ENCODE assay signal across 8 cellular contexts in genomic region chr10:43648083-43648391, GRCh38. TPM values are rescaled to one million over a fixed set of nuclear protein-coding genes. Genes with fewer than 3 reads are reported as not detected.
A peak's percentile ranks its signal among the peaks of the same experiment; 100 is the strongest.
DNase-seq lines count a peak whose midpoint lies in the region; ATAC-seq and TF ChIP-seq lines count a peak whose summit lies in the region.

No MANE protein-coding gene starts in this region.

- ATAC-seq in GM18861 (IDR thresholded peaks at IDR 0.05; ENCODE audit: unreplicated experiment), result no peak

- H3K4me3 ChIP-seq in H7 (ENCODE audit: insufficient read depth, low read depth, low read length), result peak overlapping the region; percentile 67
- H3K4me3 ChIP-seq in foreskin fibroblast (ENCODE audit: low read depth in 1 of 2, low read length in 2 of 2), result peak overlapping the region; percentile 61 to 67
- peak overlapping the region; percentile 61 to 90 (median 70) for H3K4me3 ChIP-seq in skin epidermis

- peaks cover 14% of the 10 kb centered on the region for H3K27me3 ChIP-seq in H7 (ENCODE audit: control insufficient read depth, insufficient read depth, low read length)

- DNase-seq in H7 (no peak), SK-N-DZ (ENCODE audit: low spot score) (peak; percentile 47), foreskin fibroblast (no peak), mucosa of gallbladder (ENCODE audit: low spot score) (no peak), NCI-H748 (lab: John Stamatoyannopoulos, UW; ENCODE audit: unreplicated experiment) (no peak)
- DNase-seq in activated effector memory CD4-positive, alpha-beta T cell treated with Interleukin-2 at 50 U/mL for 16 hours, result no peak

- H3K27ac ChIP-seq in skin epidermis, result peak overlapping the region; percentile 78 to 94 (median 88)

- H3K36me3 ChIP-seq in H7 (replicated peaks; ENCODE audit: control insufficient read depth, insufficient read depth, low read length), result peaks cover 15% of the 10 kb centered on the region

- no peak for TF ChIP-seq CTCF in foreskin fibroblast (IDR thresholded peaks at IDR 0.05; ENCODE audit: low read depth, low read length)

RNA-seq across cellular contexts. Expression of gene ZNF32, which starts 0.6 kb away (rescaled TPM):
- 24.8 and 27.5 TPM in 2 replicates for total RNA-seq in H7 (2014; rRNA removed; shearing (Covaris generic))
- 89.2 and 109 TPM in 2 replicates for polyA plus RNA-seq in SK-N-DZ (2014; cell fraction: cytosol; rRNA removed)
- polyA plus RNA-seq in SK-N-DZ (2014; cell fraction: nucleus; rRNA removed), result 88.3 and 92.0 TPM in 2 replicates
- 46.2 TPM for total RNA-seq in mucosa of gallbladder

RNA-seq across cellular contexts. Expression of gene ZNF485, which starts 41.8 kb away (rescaled TPM):
- 3.7 and 4.9 TPM in 2 replicates for total RNA-seq in H7 (2014; rRNA removed; shearing (Covaris generic))
- polyA plus RNA-seq in SK-N-DZ (2014; cell fraction: cytosol; rRNA removed), result 5.8 and 11.1 TPM in 2 replicates
- polyA plus RNA-seq in SK-N-DZ (2014; cell fraction: nucleus; rRNA removed), result 6.5 and 11.0 TPM in 2 replicates
- 3.3 TPM for total RNA-seq in mucosa of gallbladder
